Comparison of ENCODE assay signal across 8 cellular contexts in genomic region chr6:30721198-30722024, GRCh38. TPM values are rescaled to one million over a fixed set of nuclear protein-coding genes. Genes with fewer than 3 reads are reported as not detected.
DNase-seq lines count a peak whose midpoint lies in the region; ATAC-seq and TF ChIP-seq lines count a peak whose summit lies in the region.

No MANE protein-coding gene starts in this region.

- peak; percentile 18 for ATAC-seq in HG02610 (IDR thresholded peaks at IDR 0.05; ENCODE audit: unreplicated experiment)
- ATAC-seq in HG03565 (IDR thresholded peaks at IDR 0.05; ENCODE audit: unreplicated experiment), result no peak

- CTCF ChIA-PET in MCF 10A (lab: Yijun Ruan, JAX), result interaction anchor here (0.6 to 20.7 kb wide), 18 partner anchors 12 to 895 kb away, joined by 3 to 537 read pairs (median 6); partner anchors contain the start of genes DHX16 and NRM

- intact Hi-C loops in MCF 10A (cut with micrococcal nuclease), result loop anchor here (1.0 to 5.0 kb wide), 4 partner anchors 42 to 239 kb away; partner anchors contain the start of genes MRPS18B and PPP1R10

- peak overlapping the region; percentile 70 to 91 (median 81) for H3K4me3 ChIP-seq in skin epidermis

- H3K27ac ChIP-seq in VCaP (peak overlapping the region; percentile 89), skin epidermis (peak overlapping the region; percentile 71 to 99 (median 95))

- peak overlapping the region; percentile 92 for H3K27ac Mint-ChIP-seq in MCF 10A (ENCODE audit: low read depth, unreplicated experiment)

- H3K9me3 Mint-ChIP-seq in MCF 10A (ENCODE audit: unreplicated experiment), result no peaks in the 10 kb centered on the region

- POLR2A ChIA-PET in MCF 10A (lab: Yijun Ruan, JAX), result interaction anchor here (0.6 to 13.6 kb wide), 20 partner anchors 9 to 166 kb away, joined by 3 to 477 read pairs (median 6); partner anchors contain the start of genes ABCF1, ATAT1, C6orf136 and DDR1

- H3K27me3 Mint-ChIP-seq in MCF 10A (ENCODE audit: insufficient read depth, unreplicated experiment), result no peaks in the 10 kb centered on the region

- peaks cover 63% of the 10 kb centered on the region for H3K36me3 Mint-ChIP-seq in MCF 10A (ENCODE audit: insufficient read depth, unreplicated experiment)

- peak overlapping the region; percentile 86 for H3K4me3 Mint-ChIP-seq in MCF 10A (ENCODE audit: unreplicated experiment)

- peaks cover 50% of the 10 kb centered on the region for H3K4me1 Mint-ChIP-seq in MCF 10A (ENCODE audit: insufficient read depth, unreplicated experiment)

- TF ChIP-seq CTCF in VCaP (conservative IDR thresholded peaks at IDR 0.05) (peak; percentile 55), MCF 10A (IDR thresholded peaks at IDR 0.05; ENCODE audit: unreplicated experiment) (no peak)

- BruUV-seq in MCF 10A (replicated peaks; lab: Mats Ljungman, UMichigan), result no TSS peak

- peak; percentile 79 for DNase-seq in DMS79 (lab: John Stamatoyannopoulos, UW)
- DNase-seq in NCI-H2196 treated with DMSO at 0.1 percent for 48 hours (lab: John Stamatoyannopoulos, UW; ENCODE audit: unreplicated experiment), result peak; percentile 82
- DNase-seq in MCF 10A (ENCODE audit: unreplicated experiment), result peak; percentile 85
- DNase-seq in iPS-NIHi11 (ENCODE audit: low spot score), result peak; percentile 74

RNA-seq across cellular contexts. Expression of gene TUBB, which starts 1.3 kb away (rescaled TPM):
- total RNA-seq in MCF 10A (2022), result 200 and 210 TPM in 2 replicates

RNA-seq across cellular contexts. Expression of gene MDC1, which starts 4.3 kb away (rescaled TPM):
- total RNA-seq in MCF 10A (2022), result 50.6 and 54.5 TPM in 2 replicates

RNA-seq across cellular contexts. Expression of gene FLOT1, which starts 21.1 kb away (rescaled TPM):
- 61.8 and 73.7 TPM in 2 replicates for total RNA-seq in MCF 10A (2022)

RNA-seq across cellular contexts. Expression of gene IER3, which starts 22.9 kb away (rescaled TPM):
- 154 and 192 TPM in 2 replicates for total RNA-seq in MCF 10A (2022)

RNA-seq across cellular contexts. Expression of gene NRM, which starts 30.6 kb away (rescaled TPM):
- total RNA-seq in MCF 10A (2022), result 3.8 and 5.3 TPM in 2 replicates
